Comparison of ENCODE assay signal across 20 cellular contexts in genomic region chr4:183244506-183244905, GRCh38.
"Had no signal": no experiment of that assay in that cellular context is flagged by ENCODE, and none has a peak within 500 bp of the region (broad histone marks: within the 10 kb centered on the region; RNA-seq: fewer than 3 reads in every experiment).

No MANE protein-coding gene starts in this region.

- H3K4me3 Mint-ChIP-seq: dendritic cell treated with granulocyte-macrophage colony-stimulating factor and Interleukin-4, amounts not matched to agents 40 ng/mL and 50 ng/mL, for 4 days; effector memory CD8-positive, alpha-beta T cell; memory B cell; mesothelial cell of epicardium; natural killer cell; stimulated activated memory B cell treated with anti-CD40 and anti-IgM and Interleukin-4, amounts not matched to agents 10 μg/mL and 1 μg/mL and 100 μg/mL, for 72 hours; stimulated activated naive CD8-positive, alpha-beta T cell treated with anti-CD3 and anti-CD28 coated beads, Interleukin-15, Interleukin-2, amounts not matched to agents 100 ng/mL and 50 ng/mL, for 24 hours had no signal

- H3K27ac Mint-ChIP-seq: dendritic cell treated with granulocyte-macrophage colony-stimulating factor and Interleukin-4, amounts not matched to agents 40 ng/mL and 50 ng/mL, for 4 days; effector memory CD8-positive, alpha-beta T cell; memory B cell; natural killer cell; stimulated activated memory B cell treated with anti-CD40 and anti-IgM and Interleukin-4, amounts not matched to agents 10 μg/mL and 1 μg/mL and 100 μg/mL, for 72 hours; stimulated activated naive CD8-positive, alpha-beta T cell treated with anti-CD3 and anti-CD28 coated beads, Interleukin-15, Interleukin-2, amounts not matched to agents 100 ng/mL and 50 ng/mL, for 24 hours had no signal

- H3K27ac ChIP-seq: foreskin keratinocyte, hepatocyte, left lung, lower lobe of right lung, parathyroid adenoma, prostate gland, right lobe of liver, tibial artery, upper lobe of right lung, vagina had no signal

- H3K27me3 Mint-ChIP-seq: dendritic cell treated with granulocyte-macrophage colony-stimulating factor and Interleukin-4, amounts not matched to agents 40 ng/mL and 50 ng/mL, for 4 days; stimulated activated naive CD8-positive, alpha-beta T cell treated with anti-CD3 and anti-CD28 coated beads, Interleukin-15, Interleukin-2, amounts not matched to agents 100 ng/mL and 50 ng/mL, for 24 hours had no signal

- H3K4me1 Mint-ChIP-seq: memory B cell; natural killer cell; stimulated activated memory B cell treated with anti-CD40 and anti-IgM and Interleukin-4, amounts not matched to agents 10 μg/mL and 1 μg/mL and 100 μg/mL, for 72 hours had no signal

- H3K36me3 Mint-ChIP-seq: memory B cell; natural killer cell; stimulated activated memory B cell treated with anti-CD40 and anti-IgM and Interleukin-4, amounts not matched to agents 10 μg/mL and 1 μg/mL and 100 μg/mL, for 72 hours had no signal

- ATAC-seq: effector memory CD8-positive, alpha-beta T cell; foreskin keratinocyte; left lung; lower lobe of right lung; natural killer cell; right lobe of liver; stimulated activated memory B cell treated with anti-CD40 and anti-IgM and Interleukin-4, amounts not matched to agents 10 μg/mL and 1 μg/mL and 100 μg/mL, for 72 hours; upper lobe of right lung had no signal

- H3K36me3 ChIP-seq: prostate gland, vagina had no signal

- H3K9me3 ChIP-seq: left lung, lower lobe of right lung, prostate gland, right lobe of liver, tibial artery, upper lobe of right lung, vagina had no signal

- H3K4me1 ChIP-seq: left lung, lower lobe of right lung, parathyroid adenoma, prostate gland, tibial artery, upper lobe of right lung, vagina had no signal

- H3K27me3 ChIP-seq: foreskin keratinocyte, hepatocyte, left lung, right lobe of liver, tibial artery, upper lobe of right lung, vagina had no signal

- H3K9me3 Mint-ChIP-seq: dendritic cell treated with granulocyte-macrophage colony-stimulating factor and Interleukin-4, amounts not matched to agents 40 ng/mL and 50 ng/mL, for 4 days; effector memory CD8-positive, alpha-beta T cell; memory B cell; mesothelial cell of epicardium; natural killer cell; stimulated activated memory B cell treated with anti-CD40 and anti-IgM and Interleukin-4, amounts not matched to agents 10 μg/mL and 1 μg/mL and 100 μg/mL, for 72 hours; stimulated activated naive CD8-positive, alpha-beta T cell treated with anti-CD3 and anti-CD28 coated beads, Interleukin-15, Interleukin-2, amounts not matched to agents 100 ng/mL and 50 ng/mL, for 24 hours had no signal

- H3K4me3 ChIP-seq: hepatocyte, left lung, lower lobe of right lung, prostate gland, right lobe of liver, tibial artery, upper lobe of right lung, vagina had no signal

- DNase-seq: effector memory CD8-positive, alpha-beta T cell; foreskin keratinocyte; head of caudate nucleus; left lung; lower lobe of right lung; natural killer cell; retina; right lobe of liver; stimulated activated CD4-positive, alpha-beta T cell treated with anti-CD3 and anti-CD28 coated beads, Interleukin-4, amount 100 ng/mL, for 24 hours; tibial artery; upper lobe of right lung had no signal
